In genomic region chr10:50561266-50561665, GRCh38 we compare ENCODE assay signal across 10 cellular contexts.
A peak's percentile ranks its signal among the peaks of the same experiment; 100 is the strongest.
DNase-seq lines count a peak whose midpoint lies in the region; FAIRE-seq and TF ChIP-seq lines count a peak whose summit lies in the region.
"Had no signal": no experiment of that assay in that cellular context is flagged by ENCODE, and none has a peak within 500 bp of the region (broad histone marks: within the 10 kb centered on the region; RNA-seq: fewer than 3 reads in every experiment).

No MANE protein-coding gene starts in this region.

- no peaks in the 10 kb centered on the region for H3K27me3 Mint-ChIP-seq in HFFc6 (ENCODE audit: insufficient read depth)
- no peaks in the 10 kb centered on the region for H3K27me3 Mint-ChIP-seq in activated T-helper 1 cell treated with anti-CD3 and anti-CD28 coated beads, Interleukin-12 subunit alpha, Interleukin-12 subunit beta, Interleukin-2, Interleukin-4 antibody, amounts not matched to agents 30 ng/mL and 10 ng/mL and 1 ng/mL, durations not matched to agents 14 hours and 24 hours and 36 hours (ENCODE audit: insufficient read depth)

- peak overlapping the region; percentile 58 for H3K4me3 Mint-ChIP-seq in HFFc6
- H3K4me3 Mint-ChIP-seq in activated T-helper 1 cell treated with anti-CD3 and anti-CD28 coated beads, Interleukin-12 subunit alpha, Interleukin-12 subunit beta, Interleukin-2, Interleukin-4 antibody, amounts not matched to agents 30 ng/mL and 10 ng/mL and 1 ng/mL, durations not matched to agents 14 hours and 24 hours and 36 hours = no peak overlapping the region

- H3K4me1 Mint-ChIP-seq in HFFc6 (ENCODE audit: low read depth) = peaks cover 46% of the 10 kb centered on the region
- no peaks in the 10 kb centered on the region for H3K4me1 Mint-ChIP-seq in activated T-helper 1 cell treated with anti-CD3 and anti-CD28 coated beads, Interleukin-12 subunit alpha, Interleukin-12 subunit beta, Interleukin-2, Interleukin-4 antibody, amounts not matched to agents 30 ng/mL and 10 ng/mL and 1 ng/mL, durations not matched to agents 14 hours and 24 hours and 36 hours (ENCODE audit: low read depth)

- H3K36me3 ChIP-seq in breast epithelium (no peaks in the 10 kb centered on the region), keratinocyte (ENCODE audit: control insufficient read depth in 2 of 2, extremely low read depth in 1 of 2, insufficient read depth in 2 of 2, low read length in 2 of 2) (no peaks in the 10 kb centered on the region)

- H3K4me1 ChIP-seq in breast epithelium = no peaks in the 10 kb centered on the region
- H3K4me1 ChIP-seq in keratinocyte (ENCODE audit: control insufficient read depth, extremely low read depth, insufficient read depth, low read length) = no peaks in the 10 kb centered on the region

- no peaks in the 10 kb centered on the region for H3K79me2 ChIP-seq in keratinocyte (ENCODE audit: control insufficient read depth, insufficient read depth, low read length)

- no peak overlapping the region for H3K4me3 ChIP-seq in breast epithelium
- H3K4me3 ChIP-seq in keratinocyte (ENCODE audit: control insufficient read depth in 2 of 3, extremely low read depth in 1 of 3, insufficient read depth in 2 of 3, low read depth in 1 of 3, low read length in 3 of 3) = no peak overlapping the region

- no peaks in the 10 kb centered on the region for H4K20me1 ChIP-seq in keratinocyte (ENCODE audit: control insufficient read depth, extremely low read depth, insufficient read depth, low read length)

- no peak for TF ChIP-seq POLR2A in breast epithelium (IDR thresholded peaks at IDR 0.05)

- no peak overlapping the region for H2AFZ ChIP-seq in keratinocyte (ENCODE audit: control insufficient read depth, low read length)

- dilution Hi-C loops in keratinocyte (cut with MboI; ENCODE audit: extremely low pct_ligation_motif_present, low sequenced_read_pairs) = no loop called here

- no peak for TF ChIP-seq CTCF in HFFc6 (IDR thresholded peaks at IDR 0.05)
- no peak for TF ChIP-seq CTCF in breast epithelium (IDR thresholded peaks at IDR 0.05)
- TF ChIP-seq CTCF in keratinocyte (optimal IDR thresholded peaks at IDR 0.05 in 1 of 3, IDR thresholded peaks at IDR 0.05 in 1 of 3, conservative IDR thresholded peaks at IDR 0.05 in 1 of 3; ENCODE audit: extremely low read depth in 1 of 3, insufficient read depth in 2 of 3, low read length in 3 of 3) = no peak

- no peaks in the 10 kb centered on the region for H3K27me3 ChIP-seq in breast epithelium
- H3K27me3 ChIP-seq in keratinocyte (ENCODE audit: control insufficient read depth, extremely low read depth, insufficient read depth, low read length) = no peaks in the 10 kb centered on the region

- no peaks in the 10 kb centered on the region for H3K9me3 Mint-ChIP-seq in HFFc6
- no peaks in the 10 kb centered on the region for H3K9me3 Mint-ChIP-seq in activated T-helper 1 cell treated with anti-CD3 and anti-CD28 coated beads, Interleukin-12 subunit alpha, Interleukin-12 subunit beta, Interleukin-2, Interleukin-4 antibody, amounts not matched to agents 30 ng/mL and 10 ng/mL and 1 ng/mL, durations not matched to agents 14 hours and 24 hours and 36 hours

- H3K27ac Mint-ChIP-seq in HFFc6 = peak overlapping the region; percentile 68
- no peak overlapping the region for H3K27ac Mint-ChIP-seq in activated T-helper 1 cell treated with anti-CD3 and anti-CD28 coated beads, Interleukin-12 subunit alpha, Interleukin-12 subunit beta, Interleukin-2, Interleukin-4 antibody, amounts not matched to agents 30 ng/mL and 10 ng/mL and 1 ng/mL, durations not matched to agents 14 hours and 24 hours and 36 hours

- FAIRE-seq in keratinocyte (lab: Jason Lieb, UNC) = peak; percentile 17

- no peaks in the 10 kb centered on the region for H3K9me1 ChIP-seq in keratinocyte (ENCODE audit: control insufficient read depth, extremely low read depth, insufficient read depth, low read length)

- no peak overlapping the region for H3K9ac ChIP-seq in keratinocyte (ENCODE audit: control insufficient read depth, extremely low read depth, insufficient read depth, low read length)

- H3K9me3 ChIP-seq in breast epithelium (no peaks in the 10 kb centered on the region), keratinocyte (ENCODE audit: control insufficient read depth, low read depth, low read length) (no peaks in the 10 kb centered on the region)

- intact Hi-C loops in breast epithelium (cut with DNase I; ENCODE audit: low total_unique reads) = no loop called here
- intact Hi-C loops in activated T-helper 1 cell treated with anti-CD3 and anti-CD28 coated beads, Interleukin-12 subunit alpha, Interleukin-12 subunit beta, Interleukin-2, Interleukin-4 antibody, amounts not matched to agents 30 ng/mL and 10 ng/mL and 1 ng/mL, durations not matched to agents 14 hours and 24 hours and 36 hours (cut with micrococcal nuclease) = loop anchor here (5.0 kb wide), 1 partner anchor 61 kb away; the partner anchor contains the start of gene SGMS1

- no peak overlapping the region for H3K4me2 ChIP-seq in keratinocyte (ENCODE audit: control insufficient read depth, extremely low read depth, insufficient read depth, low read depth, low read length)

- H3K36me3 Mint-ChIP-seq in HFFc6 (ENCODE audit: low read depth) = no peaks in the 10 kb centered on the region
- H3K36me3 Mint-ChIP-seq in activated T-helper 1 cell treated with anti-CD3 and anti-CD28 coated beads, Interleukin-12 subunit alpha, Interleukin-12 subunit beta, Interleukin-2, Interleukin-4 antibody, amounts not matched to agents 30 ng/mL and 10 ng/mL and 1 ng/mL, durations not matched to agents 14 hours and 24 hours and 36 hours (ENCODE audit: low read depth) = no peaks in the 10 kb centered on the region

- DNase-seq in HFFc6 = peak; percentile 87
- no peak for DNase-seq in breast epithelium (ENCODE audit: low spot score in 2 of 2)
- no peak for DNase-seq in keratinocyte (ENCODE audit: low read depth, low spot score)
- DNase-seq in substantia nigra (lab: John Stamatoyannopoulos, UW) = peak in 1 of 49 donors; percentile 16
- no peak for DNase-seq in UCSD-AML1 (lab: John Stamatoyannopoulos, UW; ENCODE audit: unreplicated experiment)
- no peak for DNase-seq in RKO (ENCODE audit: low spot score)
- no peak for DNase-seq in activated T-helper 1 cell treated with anti-CD3 and anti-CD28 coated beads, Interleukin-12 subunit alpha, Interleukin-12 subunit beta, Interleukin-2, Interleukin-4 antibody, amounts not matched to agents 30 ng/mL and 10 ng/mL and 1 ng/mL, durations not matched to agents 14 hours and 24 hours and 36 hours (ENCODE audit: low spot score)
- no peak for DNase-seq in NCI-H526 (lab: John Stamatoyannopoulos, UW)
- DNase-seq: activated gamma-delta T cell; stimulated activated CD8-positive, alpha-beta memory T cell treated with anti-CD3 and anti-CD28 coated beads, Interleukin-4, amount 100 ng/mL, for 48 hours had no signal

- H3K27ac ChIP-seq in breast epithelium = peak overlapping the region; percentile 23 to 48
- H3K27ac ChIP-seq in keratinocyte (ENCODE audit: control insufficient read depth, insufficient read depth, low read length) = no peak overlapping the region
- peak overlapping the region; percentile 58 for H3K27ac ChIP-seq in substantia nigra (ENCODE audit: low read depth, low read length, poor library complexity, severe bottlenecking)
